In the genomic region with DNA sequence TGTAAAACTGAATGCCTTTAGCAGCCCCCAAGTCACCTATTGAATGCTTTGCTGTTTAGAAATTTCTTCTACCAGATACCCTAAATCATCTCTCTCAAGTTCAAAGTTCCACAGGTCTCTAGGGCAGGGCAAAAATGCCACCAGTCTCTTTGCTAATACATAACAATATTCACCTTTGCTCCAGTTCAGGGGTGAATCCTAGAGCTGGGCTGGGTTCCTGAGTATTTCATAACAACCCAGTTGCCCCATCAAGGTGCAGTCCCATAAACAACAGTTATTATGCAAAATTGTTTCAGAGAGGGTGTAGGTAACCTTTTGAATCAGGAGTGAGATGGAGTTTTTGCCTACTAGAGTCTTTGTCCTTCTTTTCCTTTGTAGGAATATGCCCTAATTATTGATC, we compare ENCODE assay signal across 22 cellular contexts.
"Had no signal": no experiment of that assay in that cellular context is flagged by ENCODE, and none has a peak within 500 bp of the region (broad histone marks: within the 10 kb centered on the region; RNA-seq: fewer than 3 reads in every experiment).

No MANE protein-coding gene starts in this region.

- H3K4me3 ChIP-seq: coronary artery, esophagus muscularis mucosa, gastrocnemius medialis, heart right ventricle, left lung, lower lobe of right lung, right atrium auricular region, smooth muscle cell, suprapubic skin, tibial artery, upper lobe of right lung had no signal

- ATAC-seq: gastrocnemius medialis, heart right ventricle, left lung, lower lobe of right lung, upper lobe of right lung had no signal

- H3K27ac Mint-ChIP-seq: nephron had no signal

- FAIRE-seq: islet of Langerhans had no signal

- H3K4me1 ChIP-seq: esophagus muscularis mucosa, gastrocnemius medialis, heart right ventricle, left lung, lower lobe of right lung, right atrium auricular region, suprapubic skin, tibial artery, upper lobe of right lung had no signal

- H3K4me1 Mint-ChIP-seq: naive B cell, nephron had no signal

- H3K9me3 ChIP-seq: esophagus muscularis mucosa, gastrocnemius medialis, left lung, lower lobe of right lung, right atrium auricular region, suprapubic skin, tibial artery, upper lobe of right lung had no signal

- H3K27ac ChIP-seq: coronary artery, esophagus muscularis mucosa, gastrocnemius medialis, heart right ventricle, left lung, lower lobe of right lung, right atrium auricular region, suprapubic skin, tibial artery, upper lobe of right lung had no signal

- DNase-seq: central memory CD4-positive, alpha-beta T cell; effector CD4-positive, alpha-beta T cell; gastrocnemius medialis; heart right ventricle; hypothalamus; kidney glomerular epithelial cell; left lung; lower lobe of right lung; mesenchymal stem cell; midbrain; naive B cell; stimulated activated CD4-positive, alpha-beta T cell treated with anti-CD3 and anti-CD28 coated beads, Interleukin-2, amount 100 ng/mL, for 48 hours; stimulated activated naive CD4-positive, alpha-beta T cell treated with Interleukin-2 at 50 U/mL for 16 hours; tibial artery; upper lobe of right lung had no signal

- H3K4me2 ChIP-seq: smooth muscle cell had no signal

- H3K36me3 ChIP-seq: gastrocnemius medialis, left lung, right atrium auricular region, upper lobe of right lung had no signal

- H3K27me3 Mint-ChIP-seq: naive B cell had no signal

- H3K4me3 Mint-ChIP-seq: naive B cell, nephron had no signal

- H3K27me3 ChIP-seq: esophagus muscularis mucosa, gastrocnemius medialis, heart right ventricle, left lung, right atrium auricular region, suprapubic skin, tibial artery, upper lobe of right lung had no signal
